35 cellular contexts compared by ENCODE assay signal in the genomic region with DNA sequence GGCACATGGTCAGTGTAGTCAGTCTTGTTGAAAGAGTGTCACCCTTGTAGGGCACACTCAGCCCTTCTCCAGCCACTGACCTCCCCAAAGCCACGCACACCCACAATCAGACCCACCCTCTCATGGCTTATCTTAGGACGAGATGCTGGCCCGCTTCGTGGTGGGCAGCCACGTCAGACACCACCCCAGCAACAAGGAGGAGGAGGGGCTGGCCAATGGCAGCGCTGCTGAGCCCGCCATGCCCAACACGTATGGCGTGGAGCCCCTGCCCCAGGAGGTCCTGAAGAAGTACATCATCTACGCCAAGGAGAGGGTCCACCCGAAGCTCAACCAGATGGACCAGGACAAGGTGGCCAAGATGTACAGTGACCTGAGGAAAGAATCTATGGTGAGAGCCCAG.
"Had no signal": no experiment of that assay in that cellular context is flagged by ENCODE, and none has a peak within 500 bp of the region (broad histone marks: within the 10 kb centered on the region; RNA-seq: fewer than 3 reads in every experiment).

No MANE protein-coding gene starts in this region.

- H3K4me1 Mint-ChIP-seq: brain; central memory CD8-positive, alpha-beta T cell; WTC11 had no signal

- H3K27ac Mint-ChIP-seq: activated CD8-positive, alpha-beta memory T cell treated with anti-CD3 and anti-CD28 coated beads, Interleukin-2, amount 10 ng/mL, durations not matched to agents 7 days and 5 days; activated T-helper 1 cell treated with anti-CD3 and anti-CD28 coated beads, Interleukin-12 subunit alpha, Interleukin-12 subunit beta, Interleukin-2, Interleukin-4 antibody, amounts not matched to agents 30 ng/mL and 10 ng/mL and 1 ng/mL, durations not matched to agents 14 hours and 24 hours and 36 hours; brain; IgD-negative memory B cell; WTC11 had no signal

- DNase-seq: activated CD4-positive, alpha-beta T cell treated with anti-CD3 and anti-CD28 coated beads for 48 hours; activated CD4-positive, alpha-beta T cell treated with anti-CD3 and anti-CD28 coated beads, Interleukin-2, amount 50 U/mL, for 48 hours; activated CD4-positive, CD25-positive, alpha-beta regulatory T cell treated with anti-CD3 and anti-CD28 coated beads, Interleukin-2, amount 50 U/mL, for 72 hours; activated CD8-positive, alpha-beta memory T cell treated with anti-CD3 and anti-CD28 coated beads, Interleukin-2, amount 10 ng/mL, durations not matched to agents 7 days and 5 days; activated effector memory CD4-positive, alpha-beta T cell treated with Interleukin-2 at 50 U/mL for 16 hours; activated naive CD4-positive, alpha-beta T cell treated with Interleukin-2 at 50 U/mL for 16 hours; activated T-cell treated with anti-CD3 and anti-CD28 coated beads, Interleukin-2, amount 50 U/mL, for 24 hours; amygdala; MG63; MV-4-11; NCI-H1092 treated with DMSO at 0.1 percent for 48 hours; NCI-H1417 treated with DMSO at 0.1 percent for 48 hours; NCI-H1694; NCI-H2029; NCI-H2107; NCI-H2171 treated with DMSO at 0.1 percent for 48 hours; NCI-H345; NCI-H510A; NCI-H526 treated with DMSO at 0.1 percent for 48 hours; NCI-H82; NK-92 treated with Interleukin-12 subunit alpha and Interleukin-12 subunit beta, amount 100 ng/mL, for 24 hours; Right ventricle myocardium superior; SJCRH30; SK-N-SH; T-helper 1 cell; T-helper 9 cell had no signal

- ATAC-seq: activated CD8-positive, alpha-beta memory T cell treated with anti-CD3 and anti-CD28 coated beads, Interleukin-2, amount 10 ng/mL, durations not matched to agents 7 days and 5 days; WTC11 had no signal

- H3K4me3 Mint-ChIP-seq: activated CD8-positive, alpha-beta memory T cell treated with anti-CD3 and anti-CD28 coated beads, Interleukin-2, amount 10 ng/mL, durations not matched to agents 7 days and 5 days; activated T-cell treated with anti-CD3 and anti-CD28 coated beads, Interleukin-2, amount 50 U/mL, for 24 hours; activated T-helper 1 cell treated with anti-CD3 and anti-CD28 coated beads, Interleukin-12 subunit alpha, Interleukin-12 subunit beta, Interleukin-2, Interleukin-4 antibody, amounts not matched to agents 30 ng/mL and 10 ng/mL and 1 ng/mL, durations not matched to agents 14 hours and 24 hours and 36 hours; brain; central memory CD8-positive, alpha-beta T cell; IgD-negative memory B cell; WTC11 had no signal

- H3K27me3 Mint-ChIP-seq: activated CD8-positive, alpha-beta memory T cell treated with anti-CD3 and anti-CD28 coated beads, Interleukin-2, amount 10 ng/mL, durations not matched to agents 7 days and 5 days; activated T-cell treated with anti-CD3 and anti-CD28 coated beads, Interleukin-2, amount 50 U/mL, for 24 hours; brain; central memory CD8-positive, alpha-beta T cell; IgD-negative memory B cell had no signal

- H3K9me3 ChIP-seq: MG63, Peyer's patch, SJCRH30, SK-N-SH had no signal

- FAIRE-seq: astrocyte had no signal

- H3K4me1 ChIP-seq: Peyer's patch, SJCRH30 had no signal

- H3K4me2 ChIP-seq: KMS-11, SK-N-SH had no signal

- H3K9me3 Mint-ChIP-seq: activated T-cell treated with anti-CD3 and anti-CD28 coated beads, Interleukin-2, amount 50 U/mL, for 24 hours; activated T-helper 1 cell treated with anti-CD3 and anti-CD28 coated beads, Interleukin-12 subunit alpha, Interleukin-12 subunit beta, Interleukin-2, Interleukin-4 antibody, amounts not matched to agents 30 ng/mL and 10 ng/mL and 1 ng/mL, durations not matched to agents 14 hours and 24 hours and 36 hours; brain; central memory CD8-positive, alpha-beta T cell; IgD-negative memory B cell; WTC11 had no signal

- H3K27ac ChIP-seq: KMS-11, Peyer's patch, RWPE1, SJCRH30 had no signal

- H3K4me3 ChIP-seq: MG63, Peyer's patch, SJCRH30 had no signal

- H3K27me3 ChIP-seq: MG63, Peyer's patch, SJCRH30 had no signal

- H3K9ac ChIP-seq: KMS-11, SK-N-SH had no signal
